ENCODE assay signal across 15 cellular contexts in genomic region chr11:58625826-58626460, GRCh38. TPM values are rescaled to one million over a fixed set of nuclear protein-coding genes. Genes with fewer than 3 reads are reported as not detected.
A peak's percentile ranks its signal among the peaks of the same experiment; 100 is the strongest.
DNase-seq lines count a peak whose midpoint lies in the region; ATAC-seq and TF ChIP-seq lines count a peak whose summit lies in the region.
"Had no signal": no experiment of that assay in that cellular context is flagged by ENCODE, and none has a peak within 500 bp of the region (broad histone marks: within the 10 kb centered on the region; RNA-seq: fewer than 3 reads in every experiment).

No MANE protein-coding gene starts in this region.

- H3K4me3 ChIP-seq in AG10803 (ENCODE audit: low read length), result no peak overlapping the region
- H3K4me3 ChIP-seq in KMS-11 (IDR thresholded peaks at IDR 0.05; ENCODE audit: insufficient read depth, low read depth, low read length), result no peak overlapping the region
- no peak overlapping the region for H3K4me3 ChIP-seq in MG63
- H3K4me3 ChIP-seq: hepatocyte, psoas muscle had no signal

- peaks cover 12% of the 10 kb centered on the region for H3K4me1 Mint-ChIP-seq in dendritic cell treated with granulocyte-macrophage colony-stimulating factor and Interleukin-4, amounts not matched to agents 40 ng/mL and 50 ng/mL, for 4 days (ENCODE audit: low read depth)
- H3K4me1 Mint-ChIP-seq in naive B cell, result peaks cover 13 to 19% (median 14%) of the 10 kb centered on the region in 3 donors

- peaks cover 22% of the 10 kb centered on the region for H3K4me1 ChIP-seq in KMS-11 (ENCODE audit: low read depth, poor library complexity, severe bottlenecking)

- H3K27ac ChIP-seq in KMS-11, result peak overlapping the region; percentile 1; the same call in 1 of the 2 replicates
- H3K27ac ChIP-seq: hepatocyte had no signal

- ATAC-seq in naive B cell (ENCODE audit: low read depth in 2 of 2) (no peak), Right ventricle myocardium inferior (no peak), GM18868 (IDR thresholded peaks at IDR 0.05; ENCODE audit: unreplicated experiment) (no peak)
- ATAC-seq: stimulated activated memory B cell treated with anti-CD40 and anti-IgM and Interleukin-4, amounts not matched to agents 10 μg/mL and 1 μg/mL and 100 μg/mL, for 72 hours had no signal

- TF ChIP-seq CTCF in AG10803 (conservative IDR thresholded peaks at IDR 0.05; ENCODE audit: low read length), result no peak
- no peak for TF ChIP-seq CTCF in KMS-11 (conservative IDR thresholded peaks at IDR 0.05; ENCODE audit: low read depth, low read length)

- peaks cover 61% of the 10 kb centered on the region for H3K36me3 Mint-ChIP-seq in dendritic cell treated with granulocyte-macrophage colony-stimulating factor and Interleukin-4, amounts not matched to agents 40 ng/mL and 50 ng/mL, for 4 days (ENCODE audit: low read depth)
- H3K36me3 Mint-ChIP-seq in naive B cell, result peaks cover 0 to 30% of the 10 kb centered on the region in 2 donors

- H2AFZ ChIP-seq in KMS-11 (ENCODE audit: low read depth), result no peak overlapping the region
- H2AFZ ChIP-seq: hepatocyte had no signal

- intact Hi-C loops in dendritic cell treated with granulocyte-macrophage colony-stimulating factor and Interleukin-4, amounts not matched to agents 40 ng/mL and 50 ng/mL, for 4 days (cut with micrococcal nuclease), result no loop called here
- intact Hi-C loops in Right ventricle myocardium inferior (cut with DNase I), result loop anchor here (5.0 kb wide), 1 partner anchor 49 kb away; the partner anchor contains the start of genes LPXN and ZFP91

- no peaks in the 10 kb centered on the region for H3K79me2 ChIP-seq in KMS-11 (ENCODE audit: insufficient read depth, low read depth)
- H3K79me2 ChIP-seq: hepatocyte had no signal

- H3K27me3 Mint-ChIP-seq in dendritic cell treated with granulocyte-macrophage colony-stimulating factor and Interleukin-4, amounts not matched to agents 40 ng/mL and 50 ng/mL, for 4 days, result no peaks in the 10 kb centered on the region
- no peaks in the 10 kb centered on the region for H3K27me3 Mint-ChIP-seq in naive B cell
- H3K27me3 Mint-ChIP-seq: CD4-positive, alpha-beta memory T cell; stimulated activated memory B cell treated with anti-CD40 and anti-IgM and Interleukin-4, amounts not matched to agents 10 μg/mL and 1 μg/mL and 100 μg/mL, for 72 hours had no signal

- no peak overlapping the region for H3K4me2 ChIP-seq in KMS-11
- H3K4me2 ChIP-seq: hepatocyte had no signal

- H3K9me3 Mint-ChIP-seq in dendritic cell treated with granulocyte-macrophage colony-stimulating factor and Interleukin-4, amounts not matched to agents 40 ng/mL and 50 ng/mL, for 4 days, result no peaks in the 10 kb centered on the region
- H3K9me3 Mint-ChIP-seq in naive B cell, result no peaks in the 10 kb centered on the region
- H3K9me3 Mint-ChIP-seq: CD4-positive, alpha-beta memory T cell; stimulated activated memory B cell treated with anti-CD40 and anti-IgM and Interleukin-4, amounts not matched to agents 10 μg/mL and 1 μg/mL and 100 μg/mL, for 72 hours had no signal

- H3K9me3 ChIP-seq in MG63, result no peaks in the 10 kb centered on the region
- H3K9me3 ChIP-seq: psoas muscle had no signal

- H3K9ac ChIP-seq in KMS-11, result no peak overlapping the region

- no peak overlapping the region for H3K4me3 Mint-ChIP-seq in dendritic cell treated with granulocyte-macrophage colony-stimulating factor and Interleukin-4, amounts not matched to agents 40 ng/mL and 50 ng/mL, for 4 days
- peak overlapping the region in 1 of 8 donors; percentile 2 for H3K4me3 Mint-ChIP-seq in naive B cell
- H3K4me3 Mint-ChIP-seq: CD4-positive, alpha-beta memory T cell had no signal

- H3K27ac Mint-ChIP-seq in dendritic cell treated with granulocyte-macrophage colony-stimulating factor and Interleukin-4, amounts not matched to agents 40 ng/mL and 50 ng/mL, for 4 days, result peak overlapping the region; percentile 64
- peak overlapping the region in 4 of 6 donors; percentile 1 to 47 (median 25) for H3K27ac Mint-ChIP-seq in naive B cell

- H3K36me3 ChIP-seq in KMS-11 (ENCODE audit: insufficient read depth), result peaks cover 4% of the 10 kb centered on the region; the same call in 1 of the 2 replicates
- peaks cover 79% of the 10 kb centered on the region for H3K36me3 ChIP-seq in MG63

- peak; percentile 27 for DNase-seq in AG10803 (ENCODE audit: low read depth)
- DNase-seq in naive B cell, result no peak
- no peak for DNase-seq in Right ventricle myocardium inferior (ENCODE audit: missing footprints)
- no peak for DNase-seq in MG63
- DNase-seq in NCI-H510A (lab: John Stamatoyannopoulos, UW), result no peak
- DNase-seq: amniotic stem cell; CD4-positive, alpha-beta memory T cell; OCI-M1; psoas muscle; stimulated activated CD4-positive, alpha-beta T cell treated with anti-CD3 and anti-CD28 coated beads, Interleukin-2, amount 100 ng/mL, for 24 hours had no signal

- H3K27me3 ChIP-seq in KMS-11 (ENCODE audit: insufficient read depth, low read depth) (no peaks in the 10 kb centered on the region), MG63 (no peaks in the 10 kb centered on the region)
- H3K27me3 ChIP-seq: hepatocyte had no signal

- no peaks in the 10 kb centered on the region for H4K20me1 ChIP-seq in KMS-11 (ENCODE audit: insufficient read depth)

RNA-seq across cellular contexts. Expression of gene CNTF, which starts 3.5 kb away (rescaled TPM):
- polyA plus RNA-seq in naive B cell (ENCODE audit: low read depth in 6 of 6), result under 1 TPM in 3 of 6 donors, not detected in 3; 0.15 to 0.35 (median 0.28) TPM
- total RNA-seq in Right ventricle myocardium inferior, result 0.70 TPM
- total RNA-seq in MG63 (2014; rRNA removed; shearing (Covaris generic); ENCODE audit: low replicate concordance), result 0.92 TPM in 1 of 2 replicates, not detected in the other
- polyA plus RNA-seq: hepatocyte had no signal

RNA-seq across cellular contexts. Expression of gene ZFP91, which starts 47.1 kb away (rescaled TPM):
- 10 to 100 TPM in 1 of 6 donors, 1 to 10 TPM in 5; 5.4 to 12.4 (median 8.1) TPM for polyA plus RNA-seq in naive B cell (ENCODE audit: low read depth in 6 of 6)
- total RNA-seq in Right ventricle myocardium inferior, result 61.1 TPM
- total RNA-seq in MG63 (2014; rRNA removed; shearing (Covaris generic); ENCODE audit: low replicate concordance), result 56.1 and 70.7 TPM in 2 replicates

RNA-seq across cellular contexts. Expression of gene LPXN, which starts 50.3 kb away (rescaled TPM):
- polyA plus RNA-seq in naive B cell (ENCODE audit: low read depth in 6 of 6), result 100 to 1,000 TPM in 2 of 6 donors, 10 to 100 TPM in 4; 63.3 to 120 (median 85.8) TPM
- 3.9 TPM for total RNA-seq in Right ventricle myocardium inferior
- total RNA-seq in MG63 (2014; rRNA removed; shearing (Covaris generic); ENCODE audit: low replicate concordance), result 1.1 and 3.5 TPM in 2 replicates
